ENCODE assay signal across 1 cellular context in genomic region chr19:3580156-3580955, GRCh38.
A peak's percentile ranks its signal among the peaks of the same experiment; 100 is the strongest.
TF ChIP-seq lines count a peak whose summit lies in the region.

No MANE protein-coding gene starts in this region.

TF ChIP-seq in IMR-90, 13 proteins besides CTCF, POLR2A, EP300 and RAD21:
- TF ChIP-seq SMC3 (IDR thresholded peaks at IDR 0.05; ENCODE audit: low read depth, low read length) (no peak), BHLHE40 (IDR thresholded peaks at IDR 0.05; ENCODE audit: low read depth, low read length) (peak; percentile 59; the same call in 1 of the 2 replicates), RCOR1 (IDR thresholded peaks at IDR 0.05; ENCODE audit: insufficient replicate concordance, low read length) (peak; percentile 56), CHD1 (IDR thresholded peaks at IDR 0.05; ENCODE audit: low read depth, low read length) (no peak), MAFK (IDR thresholded peaks at IDR 0.05; ENCODE audit: low read depth, low read length) (peak; percentile 42; the same call in 1 of the 2 replicates), FOS (IDR thresholded peaks at IDR 0.05; ENCODE audit: low read depth, low read length) (peak; percentile 98), USF2 (IDR thresholded peaks at IDR 0.05; ENCODE audit: low read depth, low read length) (no peak), NFE2L2 (IDR thresholded peaks at IDR 0.05; ENCODE audit: low read depth, low read length) (peak; percentile 76), MXI1 (IDR thresholded peaks at IDR 0.05; ENCODE audit: borderline replicate concordance, low read depth, low read length) (peak; percentile 41; the same call in 1 of the 2 replicates), ELK1 (IDR thresholded peaks at IDR 0.05; ENCODE audit: borderline replicate concordance, low read depth, low read length) (no peak), CEBPB (IDR thresholded peaks at IDR 0.05; ENCODE audit: low read depth, low read length) (peak; percentile 77; the same call in 1 of the 2 replicates), MAZ (IDR thresholded peaks at IDR 0.05; ENCODE audit: borderline replicate concordance, low read depth, low read length) (no peak), RFX5 (IDR thresholded peaks at IDR 0.05; ENCODE audit: low read depth, low read length) (no peak)
TF ChIP-seq in IMR-90: peak in this region for 7.
